Comparison of ENCODE assay signal across 8 cellular contexts in genomic region chr2:108656282-108656681, GRCh38.
DNase-seq lines count a peak whose midpoint lies in the region; ATAC-seq and TF ChIP-seq lines count a peak whose summit lies in the region.
"Not testable (repeated sequence)": the region's sequence is repeated elsewhere in the genome, so short reads cannot be mapped to it uniquely, and the experiment has no call there.

No MANE protein-coding gene starts in this region.

- not testable (repeated sequence) for H3K9me3 ChIP-seq in GM23248 (ENCODE audit: low read depth); heart left ventricle; neutrophil; gastrocnemius medialis; smooth muscle cell (replicated peaks; ENCODE audit: low read depth)

- H3K4me3 Mint-ChIP-seq in chondrocyte (ENCODE audit: unreplicated experiment) = peak overlapping the region; percentile 49

- H3K79me2 ChIP-seq in GM23248 (ENCODE audit: insufficient read depth) (peaks cover 38% of the 10 kb centered on the region), smooth muscle cell (ENCODE audit: low read depth) (peaks cover 14% of the 10 kb centered on the region)

- not testable (repeated sequence) for H3K9me3 Mint-ChIP-seq in chondrocyte (ENCODE audit: low read depth)

- H3K4me1 Mint-ChIP-seq in chondrocyte (ENCODE audit: low read depth) = peaks cover 32% of the 10 kb centered on the region

- H2AFZ ChIP-seq in GM23248; smooth muscle cell (ENCODE audit: low read depth): not testable (repeated sequence)

- H3K9ac ChIP-seq in GM23248 (peak overlapping the region; percentile 82), smooth muscle cell (ENCODE audit: low read depth) (peak overlapping the region; percentile 28)

- peak overlapping the region; percentile 63 for H3K27ac Mint-ChIP-seq in chondrocyte (ENCODE audit: unreplicated experiment)

- H3K36me3 Mint-ChIP-seq in chondrocyte (ENCODE audit: low read depth) = not testable (repeated sequence)

- not testable (repeated sequence) for H4K20me1 ChIP-seq in GM23248 (ENCODE audit: insufficient read depth); smooth muscle cell (ENCODE audit: low read depth)

- in situ Hi-C loops in GM23248 (cut with MboI); gastrocnemius medialis (cut with MboI; ENCODE audit: low sequenced_read_pairs in 4 of 4): not testable (repeated sequence)

- peak overlapping the region; percentile 76 for H3K4me3 ChIP-seq in GM23248
- H3K4me3 ChIP-seq in fibroblast of pulmonary artery (replicated peaks; ENCODE audit: low read depth, low read length) = peak overlapping the region; percentile 55
- peak overlapping the region in 10 of 12 donors; percentile 9 to 52 (median 32) for H3K4me3 ChIP-seq in heart left ventricle
- H3K4me3 ChIP-seq in neutrophil (ENCODE audit: low read depth in 1 of 2, low read length in 1 of 2); smooth muscle cell: not testable (repeated sequence)
- peak overlapping the region in 3 of 4 donors; percentile 34 to 41 (median 37) for H3K4me3 ChIP-seq in gastrocnemius medialis

- peak overlapping the region; percentile 70 for H3K27ac ChIP-seq in GM23248
- peak overlapping the region in 2 of 12 donors; percentile 30 to 38 for H3K27ac ChIP-seq in heart left ventricle
- H3K27ac ChIP-seq in neutrophil = peak overlapping the region; percentile 72
- H3K27ac ChIP-seq in gastrocnemius medialis = peak overlapping the region; percentile 36 to 68 (median 60)
- peak overlapping the region; percentile 53 for H3K27ac ChIP-seq in smooth muscle cell (ENCODE audit: low read depth)

- ATAC-seq in heart left ventricle, gastrocnemius medialis: not testable (repeated sequence)

- H3K27me3 Mint-ChIP-seq in chondrocyte (ENCODE audit: low read depth) = not testable (repeated sequence)

- peak overlapping the region; percentile 97 for H3K4me2 ChIP-seq in GM23248 (ENCODE audit: unreplicated experiment)
- H3K4me2 ChIP-seq in smooth muscle cell = peak overlapping the region; percentile 81

- intact Hi-C loops in heart left ventricle (cut with DNase I); gastrocnemius medialis (cut with DNase I; ENCODE audit: low total_unique reads): not testable (repeated sequence)

- not testable (repeated sequence) for H3K9me2 ChIP-seq in GM23248 (ENCODE audit: insufficient read depth)

- H3K36me3 ChIP-seq in GM23248 (ENCODE audit: low read depth); heart left ventricle; neutrophil; gastrocnemius medialis; smooth muscle cell (ENCODE audit: low read depth): not testable (repeated sequence)

- H3K4me1 ChIP-seq in GM23248 (ENCODE audit: insufficient read depth) (peaks cover 17% of the 10 kb centered on the region), heart left ventricle (peaks cover 0 to 28% (median 8%) of the 10 kb centered on the region in 12 donors), neutrophil (ENCODE audit: control insufficient read depth in 1 of 2, insufficient read depth in 1 of 2, low read depth in 1 of 2, low read length in 1 of 2) (peaks cover 31 to 35% of the 10 kb centered on the region in 2 experiments), gastrocnemius medialis (peaks cover 6 to 13% of the 10 kb centered on the region in 2 donors)
- H3K4me1 ChIP-seq in smooth muscle cell (ENCODE audit: low read depth) = not testable (repeated sequence)

- not testable (repeated sequence) for H3K27me3 ChIP-seq in GM23248 (replicated peaks; ENCODE audit: insufficient read depth); heart left ventricle; neutrophil; gastrocnemius medialis; smooth muscle cell (ENCODE audit: low read depth)

- peaks cover 12% of the 10 kb centered on the region for H3F3A ChIP-seq in GM23248 (ENCODE audit: insufficient read depth)
- H3F3A ChIP-seq in smooth muscle cell (ENCODE audit: low read depth) = not testable (repeated sequence)

- DNase-seq in GM23248; chondrocyte (ENCODE audit: low spot score); fibroblast of pulmonary artery (ENCODE audit: low read depth); heart left ventricle; gastrocnemius medialis; smooth muscle cell (lab: John Stamatoyannopoulos, UW; ENCODE audit: unreplicated experiment): not testable (repeated sequence)
- peak; percentile 36 to 65 for DNase-seq in lung microvascular endothelial cell (ENCODE audit: low read depth in 2 of 2)

- TF ChIP-seq CTCF in chondrocyte (IDR thresholded peaks at IDR 0.05); fibroblast of pulmonary artery (IDR thresholded peaks at IDR 0.05; ENCODE audit: low read length, missing control alignments); heart left ventricle (IDR thresholded peaks at IDR 0.05); neutrophil (IDR thresholded peaks at IDR 0.05); gastrocnemius medialis (IDR thresholded peaks at IDR 0.05 in 4 of 5, conservative IDR thresholded peaks at IDR 0.05 in 1 of 5); smooth muscle cell (IDR thresholded peaks at IDR 0.05; ENCODE audit: borderline replicate concordance, insufficient read depth, poor library complexity, severe bottlenecking): not testable (repeated sequence)

- TF ChIP-seq POLR2A in heart left ventricle (IDR thresholded peaks at IDR 0.05); gastrocnemius medialis (IDR thresholded peaks at IDR 0.05): not testable (repeated sequence)
